ENCODE assay signal across 9 cellular contexts in genomic region chr19:51407631-51408131, GRCh38. TPM values are rescaled to one million over a fixed set of nuclear protein-coding genes. Genes with fewer than 3 reads are reported as not detected.
A peak's percentile ranks its signal among the peaks of the same experiment; 100 is the strongest.
DNase-seq lines count a peak whose midpoint lies in the region; ATAC-seq and TF ChIP-seq lines count a peak whose summit lies in the region.
"Had no signal": no experiment of that assay in that cellular context is flagged by ENCODE, and none has a peak within 500 bp of the region (broad histone marks: within the 10 kb centered on the region; RNA-seq: fewer than 3 reads in every experiment).

No MANE protein-coding gene starts in this region.

- H3K9me3 ChIP-seq in breast epithelium (peaks cover 1 to 12% of the 10 kb centered on the region in 2 donors), PC-9 (ENCODE audit: insufficient read depth, low read depth) (no peaks in the 10 kb centered on the region)

- no peak overlapping the region for H3K4me2 ChIP-seq in PC-9

- peaks cover 6% of the 10 kb centered on the region for H3K36me3 Mint-ChIP-seq in MCF 10A (ENCODE audit: insufficient read depth, unreplicated experiment)
- no peaks in the 10 kb centered on the region for H3K36me3 Mint-ChIP-seq in central memory CD8-positive, alpha-beta T cell (ENCODE audit: insufficient read depth)
- peaks cover 5 to 9% of the 10 kb centered on the region in 2 donors for H3K36me3 Mint-ChIP-seq in naive B cell

- POLR2A ChIA-PET in MCF 10A (lab: Yijun Ruan, JAX), result no interaction called here
- POLR2A ChIA-PET in PC-9 (lab: Charles Lee; ENCODE audit: unreplicated experiment), result no interaction called here

- H3K27ac ChIP-seq in breast epithelium, result no peak overlapping the region
- no peak overlapping the region for H3K27ac ChIP-seq in PC-9

- H3K36me3 ChIP-seq in breast epithelium (no peaks in the 10 kb centered on the region), PC-9 (ENCODE audit: low read depth) (no peaks in the 10 kb centered on the region)

- H2AFZ ChIP-seq in PC-9, result no peak overlapping the region

- BruUV-seq in MCF 10A (replicated peaks; lab: Mats Ljungman, UMichigan) (no TSS peak), PC-9 (replicated peaks; lab: Mats Ljungman, UMichigan) (no TSS peak)

- H3F3A ChIP-seq in PC-9 (ENCODE audit: insufficient read depth, low read depth), result no peaks in the 10 kb centered on the region

- no peak for TF ChIP-seq POLR2A in breast epithelium (IDR thresholded peaks at IDR 0.05)

- no peak for TF ChIP-seq CTCF in MCF 10A (IDR thresholded peaks at IDR 0.05; ENCODE audit: unreplicated experiment)
- peak in 1 of 3 donors; percentile 19 for TF ChIP-seq CTCF in breast epithelium (IDR thresholded peaks at IDR 0.05)
- TF ChIP-seq CTCF in PC-9 (conservative IDR thresholded peaks at IDR 0.05), result peak; percentile 55

- H3K9me3 Mint-ChIP-seq in MCF 10A (ENCODE audit: unreplicated experiment), result peaks cover 10% of the 10 kb centered on the region
- no peaks in the 10 kb centered on the region for H3K9me3 Mint-ChIP-seq in central memory CD8-positive, alpha-beta T cell
- peaks cover 0 to 7% (median 3%) of the 10 kb centered on the region in 7 donors for H3K9me3 Mint-ChIP-seq in naive B cell

- no peak overlapping the region for H3K27ac Mint-ChIP-seq in MCF 10A (ENCODE audit: low read depth, unreplicated experiment)
- no peak overlapping the region for H3K27ac Mint-ChIP-seq in central memory CD8-positive, alpha-beta T cell (ENCODE audit: low read depth)
- peak overlapping the region in 2 of 6 donors; percentile 56 to 61 for H3K27ac Mint-ChIP-seq in naive B cell
- H3K27ac Mint-ChIP-seq: activated naive CD4-positive, alpha-beta T cell treated with anti-CD3 and anti-CD28 coated beads, Interleukin-2, amount 50 U/mL, for 24 hours had no signal

- CTCF ChIA-PET in MCF 10A (lab: Yijun Ruan, JAX), result interaction anchor here (0.7 to 3.4 kb wide), 5 partner anchors 10 to 253 kb away, joined by 3 to 18 read pairs (median 4); no protein-coding TSS in a partner anchor
- CTCF ChIA-PET in PC-9 (lab: Charles Lee), result interaction anchor here (0.6 kb wide), 1 partner anchor 67 kb away, joined by 3 read pairs; no protein-coding TSS in a partner anchor

- no peaks in the 10 kb centered on the region for H4K20me1 ChIP-seq in PC-9 (ENCODE audit: insufficient read depth)

- intact Hi-C loops in MCF 10A (cut with micrococcal nuclease) (no loop called here), breast epithelium (cut with DNase I; ENCODE audit: low total_unique reads) (no loop called here), PC-9 (cut with micrococcal nuclease; ENCODE audit: unreplicated experiment) (no loop called here)

- no peaks in the 10 kb centered on the region for H3K79me2 ChIP-seq in PC-9 (ENCODE audit: low read depth)

- H3K4me1 ChIP-seq in breast epithelium (peaks cover 0 to 3% of the 10 kb centered on the region in 2 donors), PC-9 (replicated peaks; ENCODE audit: insufficient read depth) (no peaks in the 10 kb centered on the region)

- H3K27me3 Mint-ChIP-seq in MCF 10A (ENCODE audit: insufficient read depth, unreplicated experiment) (no peaks in the 10 kb centered on the region), naive B cell (no peaks in the 10 kb centered on the region)
- H3K27me3 Mint-ChIP-seq in central memory CD8-positive, alpha-beta T cell, result no peaks in the 10 kb centered on the region

- H3K4me3 ChIP-seq in breast epithelium (no peak overlapping the region), PC-9 (no peak overlapping the region)

- H3K9me2 ChIP-seq in PC-9 (ENCODE audit: insufficient read depth), result no peaks in the 10 kb centered on the region

- peak; percentile 68 for ATAC-seq in central memory CD8-positive, alpha-beta T cell (replicated peaks; ENCODE audit: extremely low read depth, poor library complexity, severe bottlenecking)
- ATAC-seq in naive B cell (ENCODE audit: low read depth in 2 of 2), result peak; percentile 73 to 83
- no peak for ATAC-seq in GM21825 (IDR thresholded peaks at IDR 0.05; ENCODE audit: unreplicated experiment)

- no peak overlapping the region for H3K4me3 Mint-ChIP-seq in MCF 10A (ENCODE audit: unreplicated experiment)
- no peak overlapping the region for H3K4me3 Mint-ChIP-seq in central memory CD8-positive, alpha-beta T cell
- H3K4me3 Mint-ChIP-seq in naive B cell, result peak overlapping the region in 1 of 8 donors; percentile 1
- H3K4me3 Mint-ChIP-seq: activated naive CD4-positive, alpha-beta T cell treated with anti-CD3 and anti-CD28 coated beads, Interleukin-2, amount 50 U/mL, for 24 hours had no signal

- peak; percentile 26 for DNase-seq in MCF 10A (ENCODE audit: unreplicated experiment)
- no peak for DNase-seq in breast epithelium (ENCODE audit: low spot score in 2 of 2)
- no peak for DNase-seq in PC-9
- DNase-seq in central memory CD8-positive, alpha-beta T cell (ENCODE audit: low spot score in 2 of 2), result peak in 1 of 2 donors; percentile 33
- DNase-seq in naive B cell, result no peak
- no peak for DNase-seq in middle frontal gyrus (ENCODE audit: extremely low spot score, low spot score)
- no peak for DNase-seq in NCI-H2107 (lab: John Stamatoyannopoulos, UW)

- peaks cover 0 to 5% of the 10 kb centered on the region in 2 donors for H3K27me3 ChIP-seq in breast epithelium
- H3K27me3 ChIP-seq in PC-9 (ENCODE audit: insufficient read depth, low read depth), result peaks cover 39% of the 10 kb centered on the region

- H3K4me1 Mint-ChIP-seq in MCF 10A (ENCODE audit: insufficient read depth, unreplicated experiment) (no peaks in the 10 kb centered on the region), naive B cell (peaks cover 11 to 28% (median 17%) of the 10 kb centered on the region in 3 donors)
- H3K4me1 Mint-ChIP-seq in central memory CD8-positive, alpha-beta T cell, result peaks cover 6% of the 10 kb centered on the region
- H3K4me1 Mint-ChIP-seq: activated naive CD4-positive, alpha-beta T cell treated with anti-CD3 and anti-CD28 coated beads, Interleukin-2, amount 50 U/mL, for 24 hours had no signal

RNA-seq across cellular contexts. Expression of gene SIGLEC10, which starts 9.8 kb away (rescaled TPM):
- total RNA-seq in MCF 10A (2022) (not detected in 2 replicates), breast epithelium (10 to 100 TPM in 2 of 3 donors, 1 to 10 TPM in 1; 1.8 to 17.0 (median 10.2) TPM), PC-9 (2021) (not detected in 2 replicates)
- polyA plus RNA-seq in naive B cell (ENCODE audit: low read depth in 6 of 6), result 10 to 100 TPM; 43.9 to 75.2 (median 55.8) TPM

RNA-seq across cellular contexts. Expression of gene C19orf84, which starts 17.3 kb away (rescaled TPM):
- total RNA-seq in MCF 10A (2022), result not detected in 2 replicates
- not detected for total RNA-seq in breast epithelium
- total RNA-seq in PC-9 (2021), result 0.48 and 0.90 TPM in 2 replicates
- not detected for polyA plus RNA-seq in naive B cell (ENCODE audit: low read depth in 6 of 6)

RNA-seq across cellular contexts. Expression of gene LIM2, which starts 19.9 kb away (rescaled TPM):
- total RNA-seq in MCF 10A (2022) (not detected in 2 replicates), breast epithelium (not detected), PC-9 (2021) (not detected in 2 replicates)
- under 1 TPM in 1 of 6 donors, not detected in 5; 0.34 TPM for polyA plus RNA-seq in naive B cell (ENCODE audit: low read depth in 6 of 6)

RNA-seq across cellular contexts. Expression of gene NKG7, which starts 35.2 kb away (rescaled TPM):
- not detected in 2 replicates for total RNA-seq in MCF 10A (2022)
- 1 to 10 TPM in 1 of 3 donors, not detected in 2; 2.1 TPM for total RNA-seq in breast epithelium
- total RNA-seq in PC-9 (2021), result not detected in 2 replicates
- polyA plus RNA-seq in naive B cell (ENCODE audit: low read depth in 6 of 6), result 10 to 100 TPM in 1 of 6 donors, 1 to 10 TPM in 5; 4.3 to 12.6 (median 7.2) TPM

RNA-seq across cellular contexts. Expression of gene CLDND2, which starts 38.9 kb away (rescaled TPM):
- 0.79 TPM in 1 of 2 replicates, not detected in the other for total RNA-seq in MCF 10A (2022)
- not detected for total RNA-seq in breast epithelium
- total RNA-seq in PC-9 (2021), result 1.5 and 4.5 TPM in 2 replicates
- 1 to 10 TPM in 1 of 6 donors, under 1 TPM in 1, not detected in 4; 0.46 to 1.2 TPM for polyA plus RNA-seq in naive B cell (ENCODE audit: low read depth in 6 of 6)
